ENCODE assay signal across 1 cellular context in the genomic region with DNA sequence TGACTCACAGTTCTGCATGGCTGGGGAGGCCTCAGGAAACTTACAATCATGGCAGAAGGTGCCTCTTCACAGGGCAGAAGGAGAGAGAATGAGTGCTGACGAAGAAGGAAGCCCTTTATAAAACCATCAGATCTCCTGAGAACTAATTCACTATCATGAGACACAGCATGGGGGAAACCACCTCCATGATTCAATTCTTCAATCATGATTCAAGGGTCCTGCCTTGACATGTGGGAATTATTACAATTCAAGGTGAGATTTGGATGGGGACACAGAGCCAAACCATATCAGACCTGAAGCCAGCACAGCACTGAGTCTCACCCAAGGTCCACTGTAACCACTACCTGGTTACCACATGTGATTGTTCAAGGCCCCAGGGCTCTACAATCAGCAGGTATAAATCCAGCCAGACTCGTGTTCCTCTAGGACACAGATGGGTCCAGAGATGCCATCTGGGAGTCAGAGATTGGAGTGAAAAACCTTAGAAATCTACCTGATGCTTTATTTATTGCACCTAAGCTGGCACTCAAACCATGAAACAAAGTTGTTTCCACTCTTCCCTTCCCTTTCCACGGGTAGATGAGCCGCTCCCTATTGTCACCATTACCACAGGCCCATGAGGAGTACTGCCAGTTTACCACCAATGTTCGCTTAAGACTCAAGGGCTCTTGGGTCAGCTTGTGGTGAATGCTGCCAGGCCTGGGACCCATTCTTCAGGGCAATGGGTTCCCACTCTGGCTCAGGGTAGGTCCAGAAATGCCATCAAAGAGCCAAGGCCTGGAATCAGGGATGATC.
TF ChIP-seq lines count a peak whose summit lies in the region.

No MANE protein-coding gene starts in this region.

TF ChIP-seq in A549, 52 proteins besides CTCF, POLR2A, EP300 and RAD21 (continued from another document):
- TF ChIP-seq NPAS2 (CRISPR knock-in tag; IDR thresholded peaks at IDR 0.05; ENCODE audit: borderline replicate concordance), result no peak
